Comparison of ENCODE assay signal across 1 cellular context in the genomic region with DNA sequence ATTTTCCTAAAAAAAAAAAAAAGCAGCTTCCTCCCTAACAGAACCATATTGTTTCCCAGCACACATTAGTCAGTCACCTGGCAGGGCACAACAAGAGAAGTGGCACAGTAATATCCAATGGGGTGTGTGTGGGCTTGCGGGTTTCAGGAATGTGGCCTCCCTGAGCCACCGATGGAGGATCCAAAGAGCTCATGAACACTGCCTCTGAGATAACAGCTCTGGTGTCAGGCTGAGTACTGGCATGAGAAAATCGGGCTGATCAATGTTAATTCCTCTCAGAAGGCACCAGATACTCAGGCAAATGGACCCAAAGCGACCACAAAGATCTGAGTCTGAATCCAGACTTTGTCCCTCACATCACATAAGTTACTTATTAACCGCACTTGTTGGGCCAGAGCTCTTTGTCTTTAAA.
A peak's percentile ranks its signal among the peaks of the same experiment; 100 is the strongest.
TF ChIP-seq lines count a peak whose summit lies in the region.

No MANE protein-coding gene starts in this region.

TF ChIP-seq in HepG2, 621 proteins besides CTCF, POLR2A, EP300 and RAD21 (continued from another document and continues in another):
- TF ChIP-seq, protein P1, sequence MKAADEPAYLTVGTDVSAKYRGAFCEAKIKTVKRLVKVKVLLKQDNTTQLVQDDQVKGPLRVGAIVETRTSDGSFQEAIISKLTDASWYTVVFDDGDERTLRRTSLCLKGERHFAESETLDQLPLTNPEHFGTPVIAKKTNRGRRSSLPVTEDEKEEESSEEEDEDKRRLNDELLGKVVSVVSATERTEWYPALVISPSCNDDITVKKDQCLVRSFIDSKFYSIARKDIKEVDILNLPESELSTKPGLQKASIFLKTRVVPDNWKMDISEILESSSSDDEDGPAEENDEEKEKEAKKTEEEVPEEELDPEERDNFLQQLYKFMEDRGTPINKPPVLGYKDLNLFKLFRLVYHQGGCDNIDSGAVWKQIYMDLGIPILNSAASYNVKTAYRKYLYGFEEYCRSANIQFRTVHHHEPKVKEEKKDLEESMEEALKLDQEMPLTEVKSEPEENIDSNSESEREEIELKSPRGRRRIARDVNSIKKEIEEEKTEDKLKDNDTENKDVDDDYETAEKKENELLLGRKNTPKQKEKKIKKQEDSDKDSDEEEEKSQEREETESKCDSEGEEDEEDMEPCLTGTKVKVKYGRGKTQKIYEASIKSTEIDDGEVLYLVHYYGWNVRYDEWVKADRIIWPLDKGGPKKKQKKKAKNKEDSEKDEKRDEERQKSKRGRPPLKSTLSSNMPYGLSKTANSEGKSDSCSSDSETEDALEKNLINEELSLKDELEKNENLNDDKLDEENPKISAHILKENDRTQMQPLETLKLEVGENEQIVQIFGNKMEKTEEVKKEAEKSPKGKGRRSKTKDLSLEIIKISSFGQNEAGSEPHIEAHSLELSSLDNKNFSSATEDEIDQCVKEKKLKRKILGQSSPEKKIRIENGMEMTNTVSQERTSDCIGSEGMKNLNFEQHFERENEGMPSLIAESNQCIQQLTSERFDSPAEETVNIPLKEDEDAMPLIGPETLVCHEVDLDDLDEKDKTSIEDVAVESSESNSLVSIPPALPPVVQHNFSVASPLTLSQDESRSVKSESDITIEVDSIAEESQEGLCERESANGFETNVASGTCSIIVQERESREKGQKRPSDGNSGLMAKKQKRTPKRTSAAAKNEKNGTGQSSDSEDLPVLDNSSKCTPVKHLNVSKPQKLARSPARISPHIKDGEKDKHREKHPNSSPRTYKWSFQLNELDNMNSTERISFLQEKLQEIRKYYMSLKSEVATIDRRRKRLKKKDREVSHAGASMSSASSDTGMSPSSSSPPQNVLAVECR (CRISPR knock-in tag; IDR thresholded peaks at IDR 0.05; ENCODE audit: borderline replicate concordance), result 0 out of 2 replicates have a peak, but pooled peaks have one; percentile 7
- TF ChIP-seq ZNF101 (CRISPR knock-in tag; IDR thresholded peaks at IDR 0.05; ENCODE audit: borderline replicate concordance, low read depth) (no peak), SAFB2 (CRISPR knock-in tag; IDR thresholded peaks at IDR 0.05; ENCODE audit: borderline replicate concordance, low read depth) (no peak), PAXIP1 (CRISPR knock-in tag; conservative IDR thresholded peaks at IDR 0.05) (peak; percentile 87), HHEX (CRISPR knock-in tag; IDR thresholded peaks at IDR 0.05) (peak; percentile 12; the same call in 1 of the 2 replicates), ZNF343 (CRISPR knock-in tag; IDR thresholded peaks at IDR 0.05) (0 out of 2 replicates have a peak, but pooled peaks have one; percentile 41), SOX13 (IDR thresholded peaks at IDR 0.05) (0 out of 2 replicates have a peak, but pooled peaks have one; percentile 14), SOX13 (CRISPR knock-in tag; conservative IDR thresholded peaks at IDR 0.05 in 1 of 2, IDR thresholded peaks at IDR 0.05 in 1 of 2) (peak in 1 of 2 experiments; percentile 34; a peak in 2 of 4 replicates), ASH2L (IDR thresholded peaks at IDR 0.05; ENCODE audit: insufficient read length, low read depth, low read length) (peak; percentile 86), ZNF331 (CRISPR knock-in tag; IDR thresholded peaks at IDR 0.05) (0 out of 2 replicates have a peak, but pooled peaks have one; percentile 64), SNAPC2 (CRISPR knock-in tag; IDR thresholded peaks at IDR 0.05) (no peak), GABPB1 (CRISPR knock-in tag; IDR thresholded peaks at IDR 0.05) (no peak), HOMEZ (CRISPR knock-in tag; IDR thresholded peaks at IDR 0.05; ENCODE audit: low read depth) (peak; percentile 39; the same call in 1 of the 2 replicates), ZNF691 (CRISPR knock-in tag; IDR thresholded peaks at IDR 0.05; ENCODE audit: borderline replicate concordance, low read depth) (0 out of 2 replicates have a peak, but pooled peaks have one; percentile 45), SMAD3 (CRISPR knock-in tag; IDR thresholded peaks at IDR 0.05) (no peak), ZMYM4 (CRISPR knock-in tag; IDR thresholded peaks at IDR 0.05) (peak; percentile 50), SCMH1 (CRISPR knock-in tag; IDR thresholded peaks at IDR 0.05; ENCODE audit: borderline replicate concordance) (no peak), TMF1 (CRISPR knock-in tag; IDR thresholded peaks at IDR 0.05; ENCODE audit: low read depth) (no peak), MXD4 (CRISPR knock-in tag; IDR thresholded peaks at IDR 0.05) (no peak), ONECUT2 (CRISPR knock-in tag; IDR thresholded peaks at IDR 0.05) (peak; percentile 35; the same call in 1 of the 2 replicates), PITX1 (CRISPR knock-in tag; IDR thresholded peaks at IDR 0.05) (0 out of 2 replicates have a peak, but pooled peaks have one; percentile 32), ZBTB38 (CRISPR knock-in tag; IDR thresholded peaks at IDR 0.05) (0 out of 2 replicates have a peak, but pooled peaks have one; percentile 3), EEA1 (CRISPR knock-in tag; IDR thresholded peaks at IDR 0.05; ENCODE audit: borderline replicate concordance) (no peak), ZMYM3 (CRISPR knock-in tag; IDR thresholded peaks at IDR 0.05) (peak; percentile 45), ZNF598 (CRISPR knock-in tag; IDR thresholded peaks at IDR 0.05; ENCODE audit: borderline replicate concordance) (no peak), FOXA3 (CRISPR knock-in tag; IDR thresholded peaks at IDR 0.05) (peak; percentile 33; the same call in 1 of the 2 replicates), SAP130 (CRISPR knock-in tag; IDR thresholded peaks at IDR 0.05; ENCODE audit: low read depth) (peak; percentile 46), NCOR1 (IDR thresholded peaks at IDR 0.05; ENCODE audit: borderline replicate concordance, low read length) (peak; percentile 68; the same call in 1 of the 2 replicates), TEAD3 (CRISPR knock-in tag; optimal IDR thresholded peaks at IDR 0.05; ENCODE audit: borderline replicate concordance) (peak; percentile 88), ZNF703 (CRISPR knock-in tag; IDR thresholded peaks at IDR 0.05; ENCODE audit: borderline replicate concordance) (no peak), ZNF205 (CRISPR knock-in tag; IDR thresholded peaks at IDR 0.05) (0 out of 2 replicates have a peak, but pooled peaks have one; percentile 27), ZSCAN31 (CRISPR knock-in tag; IDR thresholded peaks at IDR 0.05; ENCODE audit: low read depth) (0 out of 2 replicates have a peak, but pooled peaks have one; percentile 20), HNF4G (IDR thresholded peaks at IDR 0.05; ENCODE audit: borderline replicate concordance, low read depth, low read length) (peak; percentile 54; the same call in 1 of the 2 replicates), HNF4G (CRISPR knock-in tag; IDR thresholded peaks at IDR 0.05; ENCODE audit: borderline replicate concordance, low read depth) (0 out of 2 replicates have a peak, but pooled peaks have one; percentile 59), ZNF414 (CRISPR knock-in tag; IDR thresholded peaks at IDR 0.05) (no peak), ISX (CRISPR knock-in tag; conservative IDR thresholded peaks at IDR 0.05) (no peak)
- TF ChIP-seq, protein P2, sequence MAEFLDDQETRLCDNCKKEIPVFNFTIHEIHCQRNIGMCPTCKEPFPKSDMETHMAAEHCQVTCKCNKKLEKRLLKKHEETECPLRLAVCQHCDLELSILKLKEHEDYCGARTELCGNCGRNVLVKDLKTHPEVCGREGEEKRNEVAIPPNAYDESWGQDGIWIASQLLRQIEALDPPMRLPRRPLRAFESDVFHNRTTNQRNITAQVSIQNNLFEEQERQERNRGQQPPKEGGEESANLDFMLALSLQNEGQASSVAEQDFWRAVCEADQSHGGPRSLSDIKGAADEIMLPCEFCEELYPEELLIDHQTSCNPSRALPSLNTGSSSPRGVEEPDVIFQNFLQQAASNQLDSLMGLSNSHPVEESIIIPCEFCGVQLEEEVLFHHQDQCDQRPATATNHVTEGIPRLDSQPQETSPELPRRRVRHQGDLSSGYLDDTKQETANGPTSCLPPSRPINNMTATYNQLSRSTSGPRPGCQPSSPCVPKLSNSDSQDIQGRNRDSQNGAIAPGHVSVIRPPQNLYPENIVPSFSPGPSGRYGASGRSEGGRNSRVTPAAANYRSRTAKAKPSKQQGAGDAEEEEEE (CRISPR knock-in tag; IDR thresholded peaks at IDR 0.05; ENCODE audit: borderline replicate concordance), result no peak
- TF ChIP-seq, protein P3, sequence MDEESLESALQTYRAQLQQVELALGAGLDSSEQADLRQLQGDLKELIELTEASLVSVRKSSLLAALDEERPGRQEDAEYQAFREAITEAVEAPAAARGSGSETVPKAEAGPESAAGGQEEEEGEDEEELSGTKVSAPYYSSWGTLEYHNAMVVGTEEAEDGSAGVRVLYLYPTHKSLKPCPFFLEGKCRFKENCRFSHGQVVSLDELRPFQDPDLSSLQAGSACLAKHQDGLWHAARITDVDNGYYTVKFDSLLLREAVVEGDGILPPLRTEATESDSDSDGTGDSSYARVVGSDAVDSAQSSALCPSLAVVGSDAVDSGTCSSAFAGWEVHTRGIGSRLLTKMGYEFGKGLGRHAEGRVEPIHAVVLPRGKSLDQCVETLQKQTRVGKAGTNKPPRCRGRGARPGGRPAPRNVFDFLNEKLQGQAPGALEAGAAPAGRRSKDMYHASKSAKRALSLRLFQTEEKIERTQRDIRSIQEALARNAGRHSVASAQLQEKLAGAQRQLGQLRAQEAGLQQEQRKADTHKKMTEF (CRISPR knock-in tag; IDR thresholded peaks at IDR 0.05), result no peak
- TF ChIP-seq, protein P4, sequence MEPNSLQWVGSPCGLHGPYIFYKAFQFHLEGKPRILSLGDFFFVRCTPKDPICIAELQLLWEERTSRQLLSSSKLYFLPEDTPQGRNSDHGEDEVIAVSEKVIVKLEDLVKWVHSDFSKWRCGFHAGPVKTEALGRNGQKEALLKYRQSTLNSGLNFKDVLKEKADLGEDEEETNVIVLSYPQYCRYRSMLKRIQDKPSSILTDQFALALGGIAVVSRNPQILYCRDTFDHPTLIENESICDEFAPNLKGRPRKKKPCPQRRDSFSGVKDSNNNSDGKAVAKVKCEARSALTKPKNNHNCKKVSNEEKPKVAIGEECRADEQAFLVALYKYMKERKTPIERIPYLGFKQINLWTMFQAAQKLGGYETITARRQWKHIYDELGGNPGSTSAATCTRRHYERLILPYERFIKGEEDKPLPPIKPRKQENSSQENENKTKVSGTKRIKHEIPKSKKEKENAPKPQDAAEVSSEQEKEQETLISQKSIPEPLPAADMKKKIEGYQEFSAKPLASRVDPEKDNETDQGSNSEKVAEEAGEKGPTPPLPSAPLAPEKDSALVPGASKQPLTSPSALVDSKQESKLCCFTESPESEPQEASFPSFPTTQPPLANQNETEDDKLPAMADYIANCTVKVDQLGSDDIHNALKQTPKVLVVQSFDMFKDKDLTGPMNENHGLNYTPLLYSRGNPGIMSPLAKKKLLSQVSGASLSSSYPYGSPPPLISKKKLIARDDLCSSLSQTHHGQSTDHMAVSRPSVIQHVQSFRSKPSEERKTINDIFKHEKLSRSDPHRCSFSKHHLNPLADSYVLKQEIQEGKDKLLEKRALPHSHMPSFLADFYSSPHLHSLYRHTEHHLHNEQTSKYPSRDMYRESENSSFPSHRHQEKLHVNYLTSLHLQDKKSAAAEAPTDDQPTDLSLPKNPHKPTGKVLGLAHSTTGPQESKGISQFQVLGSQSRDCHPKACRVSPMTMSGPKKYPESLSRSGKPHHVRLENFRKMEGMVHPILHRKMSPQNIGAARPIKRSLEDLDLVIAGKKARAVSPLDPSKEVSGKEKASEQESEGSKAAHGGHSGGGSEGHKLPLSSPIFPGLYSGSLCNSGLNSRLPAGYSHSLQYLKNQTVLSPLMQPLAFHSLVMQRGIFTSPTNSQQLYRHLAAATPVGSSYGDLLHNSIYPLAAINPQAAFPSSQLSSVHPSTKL (CRISPR knock-in tag; IDR thresholded peaks at IDR 0.05), result peak; percentile 61; the same call in 1 of the 2 replicates
